Comparison of ENCODE assay signal across 19 cellular contexts in genomic region chr7:100174582-100174981, GRCh38. TPM values are rescaled to one million over a fixed set of nuclear protein-coding genes. Genes with fewer than 3 reads are reported as not detected.
"Had no signal": no experiment of that assay in that cellular context is flagged by ENCODE, and none has a peak within 500 bp of the region (broad histone marks: within the 10 kb centered on the region; RNA-seq: fewer than 3 reads in every experiment).

No MANE protein-coding gene starts in this region.

- H3K4me3 ChIP-seq: heart right ventricle, prostate gland, right atrium auricular region, tibial nerve, vagina had no signal

- H3K27me3 ChIP-seq: vagina had no signal

- H3K4me3 Mint-ChIP-seq: activated CD4-positive, alpha-beta memory T cell treated with anti-CD3 and anti-CD28 coated beads, Interleukin-2, amount 10 ng/mL, durations not matched to agents 7 days and 5 days; activated CD8-positive, alpha-beta memory T cell treated with anti-CD3 and anti-CD28 coated beads, Interleukin-2, amount 10 ng/mL, durations not matched to agents 7 days and 5 days; activated T-helper 17 cell treated with anti-CD3 and anti-CD28 coated beads, Interleukin-2, amount 50 U/mL, for 72 hours; stimulated activated naive CD8-positive, alpha-beta T cell treated with anti-CD3 and anti-CD28 coated beads, Interleukin-15, Interleukin-2, amounts not matched to agents 100 ng/mL and 50 ng/mL, for 24 hours had no signal

- ATAC-seq: activated CD8-positive, alpha-beta memory T cell treated with anti-CD3 and anti-CD28 coated beads, Interleukin-2, amount 10 ng/mL, durations not matched to agents 7 days and 5 days; activated T-helper 17 cell treated with anti-CD3 and anti-CD28 coated beads, Interleukin-2, amount 50 U/mL, for 72 hours; heart right ventricle; left ventricle myocardium superior had no signal

- H3K36me3 Mint-ChIP-seq: activated CD8-positive, alpha-beta memory T cell treated with anti-CD3 and anti-CD28 coated beads, Interleukin-2, amount 10 ng/mL, durations not matched to agents 7 days and 5 days; immature natural killer cell had no signal

- DNase-seq: activated CD4-positive, alpha-beta memory T cell treated with anti-CD3 and anti-CD28 coated beads, Interleukin-2, amount 10 ng/mL, durations not matched to agents 7 days and 5 days; activated CD4-positive, alpha-beta T cell treated with anti-CD3 and anti-CD28 coated beads for 48 hours; activated CD4-positive, CD25-positive, alpha-beta regulatory T cell; activated CD8-positive, alpha-beta memory T cell treated with anti-CD3 and anti-CD28 coated beads, Interleukin-2, amount 10 ng/mL, durations not matched to agents 7 days and 5 days; activated naive CD4-positive, alpha-beta T cell; anterior cingulate cortex; cortex of kidney; heart right ventricle; immature natural killer cell; left ventricle myocardium superior; nucleus accumbens; stimulated activated CD4-positive, alpha-beta T cell treated with anti-CD3 and anti-CD28 coated beads, Interleukin-2, amount 100 ng/mL, for 48 hours; SW 1271 had no signal

- H3K36me3 ChIP-seq: heart right ventricle, prostate gland, right atrium auricular region, tibial nerve, vagina had no signal

- H3K9me3 Mint-ChIP-seq: activated CD4-positive, alpha-beta memory T cell treated with anti-CD3 and anti-CD28 coated beads, Interleukin-2, amount 10 ng/mL, durations not matched to agents 7 days and 5 days; activated T-helper 17 cell treated with anti-CD3 and anti-CD28 coated beads, Interleukin-2, amount 50 U/mL, for 72 hours; stimulated activated naive CD8-positive, alpha-beta T cell treated with anti-CD3 and anti-CD28 coated beads, Interleukin-15, Interleukin-2, amounts not matched to agents 100 ng/mL and 50 ng/mL, for 24 hours had no signal

- H3K27ac Mint-ChIP-seq: activated CD4-positive, alpha-beta memory T cell treated with anti-CD3 and anti-CD28 coated beads, Interleukin-2, amount 10 ng/mL, durations not matched to agents 7 days and 5 days; activated CD8-positive, alpha-beta memory T cell treated with anti-CD3 and anti-CD28 coated beads, Interleukin-2, amount 10 ng/mL, durations not matched to agents 7 days and 5 days; immature natural killer cell; stimulated activated naive CD8-positive, alpha-beta T cell treated with anti-CD3 and anti-CD28 coated beads, Interleukin-15, Interleukin-2, amounts not matched to agents 100 ng/mL and 50 ng/mL, for 24 hours had no signal

- H3K4me1 ChIP-seq: prostate gland had no signal

- H3K27ac ChIP-seq: heart right ventricle, prostate gland, right atrium auricular region, tibial nerve, vagina had no signal

RNA-seq across cellular contexts. Expression of gene GPC2, which starts 2.6 kb away (rescaled TPM):
- polyA plus RNA-seq: immature natural killer cell had no signal

RNA-seq across cellular contexts. Expression of gene STAG3, which starts 3.1 kb away (rescaled TPM):
- total RNA-seq: right atrium auricular region, vagina had no signal
